ENCODE assay signal across 8 cellular contexts in the genomic region with DNA sequence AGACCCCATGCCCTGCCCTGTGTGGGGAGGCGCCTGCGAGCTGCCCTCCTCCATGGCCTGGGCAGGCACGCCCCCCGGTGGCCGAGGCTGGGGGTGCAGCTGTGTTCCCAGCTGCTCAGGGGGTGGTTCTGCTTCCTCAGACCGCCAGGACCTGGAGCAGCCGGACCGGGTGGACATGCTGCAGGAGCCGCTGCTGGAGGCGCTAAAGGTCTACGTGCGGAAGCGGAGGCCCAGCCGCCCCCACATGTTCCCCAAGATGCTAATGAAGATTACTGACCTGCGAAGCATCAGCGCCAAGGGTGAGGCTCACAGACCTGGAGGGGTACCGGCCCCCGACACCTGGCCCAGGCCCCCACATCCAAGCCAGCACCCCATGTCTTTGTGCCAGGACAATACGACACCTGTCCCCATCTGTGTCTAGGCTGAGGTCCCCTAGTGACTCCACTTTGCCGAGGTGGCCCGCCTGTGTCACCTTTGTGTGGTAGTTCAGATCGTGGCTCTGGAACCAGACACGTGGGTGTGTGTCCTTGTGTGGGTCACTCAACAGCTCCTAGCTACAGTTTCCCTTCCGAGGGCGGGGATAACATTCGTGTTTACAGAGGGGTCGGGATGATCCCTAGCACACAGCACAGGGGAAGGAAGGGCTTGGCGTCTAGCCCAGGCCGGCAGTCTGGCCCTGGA. TPM values are rescaled to one million over a fixed set of nuclear protein-coding genes. Genes with fewer than 3 reads are reported as not detected.
DNase-seq lines count a peak whose midpoint lies in the region; TF ChIP-seq lines count a peak whose summit lies in the region.

No MANE protein-coding gene starts in this region.

- peaks cover 66% of the 10 kb centered on the region for H3K4me1 Mint-ChIP-seq in nephron progenitor cell

- peaks cover 2% of the 10 kb centered on the region for H3K27me3 Mint-ChIP-seq in nephron progenitor cell (ENCODE audit: low read depth, poor library complexity)

- no peaks in the 10 kb centered on the region for H3K9me3 Mint-ChIP-seq in nephron progenitor cell

- peaks cover 24% of the 10 kb centered on the region for H3K36me3 Mint-ChIP-seq in nephron progenitor cell (ENCODE audit: low read depth)

- H3K4me3 ChIP-seq in epithelial cell of esophagus (ENCODE audit: low read length): no peak overlapping the region

- TF ChIP-seq CTCF in epithelial cell of esophagus (IDR thresholded peaks at IDR 0.05; ENCODE audit: insufficient read depth, low read depth, low read length, missing control alignments) (peak; percentile 86), nephron progenitor cell (IDR thresholded peaks at IDR 0.05) (peak; percentile 90)

- H3K27ac Mint-ChIP-seq in nephron progenitor cell: peak overlapping the region; percentile 96

- peak; percentile 60 for DNase-seq in NCI-H748 (lab: John Stamatoyannopoulos, UW; ENCODE audit: unreplicated experiment)
- DNase-seq in NCI-H748 treated with DMSO at 0.1 percent for 48 hours (lab: John Stamatoyannopoulos, UW): no peak
- DNase-seq in NCI-H460 (ENCODE audit: extremely low read depth, low read depth): peak; percentile 49
- peak; percentile 83 for DNase-seq in activated CD8-positive, alpha-beta memory T cell treated with anti-CD3 and anti-CD28 coated beads, Interleukin-2, amount 50 U/mL, for 4 hours
- peak; percentile 52 for DNase-seq in epithelial cell of esophagus (ENCODE audit: low read depth)
- peak; percentile 90 for DNase-seq in nephron progenitor cell
- DNase-seq in stimulated activated naive CD4-positive, alpha-beta T cell treated with Interleukin-2 at 50 U/mL for 16 hours (lab: John Stamatoyannopoulos, UW): peak; percentile 59
- no peak for DNase-seq in SKM-1 (lab: John Stamatoyannopoulos, UW; ENCODE audit: unreplicated experiment)

- H3K4me3 Mint-ChIP-seq in nephron progenitor cell: no peak overlapping the region

RNA-seq across cellular contexts. Expression of a gene that starts 9.3 kb away (rescaled TPM):
- total RNA-seq in NCI-H460 (2014; rRNA removed; shearing (Covaris generic)): not detected in 2 replicates
- not detected in 2 replicates for polyA plus RNA-seq in NCI-H460 (2014; cell fraction: nucleus; rRNA removed)

RNA-seq across cellular contexts. Expression of a gene that starts 46.3 kb away (rescaled TPM):
- total RNA-seq in NCI-H460 (2014; rRNA removed; shearing (Covaris generic)): 10.6 and 12.1 TPM in 2 replicates
- 12.1 and 12.2 TPM in 2 replicates for polyA plus RNA-seq in NCI-H460 (2014; cell fraction: nucleus; rRNA removed)

Comparison
In these comparisons a context has a peak if more than half of its experiments do, and no peak if none do; other contexts are left out.
1. DNase-seq: peak in NCI-H748 (single experiment), NCI-H460 (single experiment), activated CD8-positive, alpha-beta memory T cell treated with anti-CD3 and anti-CD28 coated beads, Interleukin-2, amount 50 U/mL, for 4 hours (single experiment), epithelial cell of esophagus (single experiment), nephron progenitor cell (single experiment) and stimulated activated naive CD4-positive, alpha-beta T cell treated with Interleukin-2 at 50 U/mL for 16 hours (single experiment); none in NCI-H748 treated with DMSO at 0.1 percent for 48 hours (single experiment) and SKM-1 (single experiment).